ENCODE assay signal across 1 cellular context in genomic region chr6:155224031-155224451, GRCh38.
TF ChIP-seq lines count a peak whose summit lies in the region.

No MANE protein-coding gene starts in this region.

TF ChIP-seq in GM12878, 131 proteins besides CTCF, POLR2A, EP300 and RAD21 (continued from another document and continues in another):
- TF ChIP-seq PAX5 (IDR thresholded peaks at IDR 0.05; ENCODE audit: borderline replicate concordance, low read depth, low read length): peak; percentile 55; the same call in 1 of the 2 replicates
- no peak for TF ChIP-seq RCOR1 (conservative IDR thresholded peaks at IDR 0.05; ENCODE audit: low read depth, low read length)
- no peak for TF ChIP-seq USF1 (IDR thresholded peaks at IDR 0.05; ENCODE audit: borderline replicate concordance, extremely low read length, insufficient read depth, low read depth, low read length)
- peak; percentile 77; the same call in 1 of the 2 replicates for TF ChIP-seq JUND (IDR thresholded peaks at IDR 0.05; ENCODE audit: low read depth, low read length)
- TF ChIP-seq BCL11A (IDR thresholded peaks at IDR 0.05; ENCODE audit: low read depth, low read length): 0 out of 2 replicates have a peak, but pooled peaks have one; percentile 24
- no peak for TF ChIP-seq YBX1 (IDR thresholded peaks at IDR 0.05)
- TF ChIP-seq ETV6 (conservative IDR thresholded peaks at IDR 0.05 in 1 of 2, IDR thresholded peaks at IDR 0.05 in 1 of 2; ENCODE audit: borderline replicate concordance in 1 of 2, low read depth in 1 of 2): peak in 1 of 2 experiments; percentile 59; a peak in 1 of 4 replicates
- TF ChIP-seq HDGF (IDR thresholded peaks at IDR 0.05): no peak
- no peak for TF ChIP-seq ZBTB4 (CRISPR knock-in tag; IDR thresholded peaks at IDR 0.05)
- TF ChIP-seq GABPA (IDR thresholded peaks at IDR 0.05; ENCODE audit: low read depth): peak; percentile 69
- peak; percentile 68; the same call in 1 of the 2 replicates for TF ChIP-seq EED (IDR thresholded peaks at IDR 0.05; ENCODE audit: low read depth)
- TF ChIP-seq SRF (IDR thresholded peaks at IDR 0.05; ENCODE audit: low read depth in 2 of 2, low read length in 2 of 2): no peak
- TF ChIP-seq, protein P1, sequence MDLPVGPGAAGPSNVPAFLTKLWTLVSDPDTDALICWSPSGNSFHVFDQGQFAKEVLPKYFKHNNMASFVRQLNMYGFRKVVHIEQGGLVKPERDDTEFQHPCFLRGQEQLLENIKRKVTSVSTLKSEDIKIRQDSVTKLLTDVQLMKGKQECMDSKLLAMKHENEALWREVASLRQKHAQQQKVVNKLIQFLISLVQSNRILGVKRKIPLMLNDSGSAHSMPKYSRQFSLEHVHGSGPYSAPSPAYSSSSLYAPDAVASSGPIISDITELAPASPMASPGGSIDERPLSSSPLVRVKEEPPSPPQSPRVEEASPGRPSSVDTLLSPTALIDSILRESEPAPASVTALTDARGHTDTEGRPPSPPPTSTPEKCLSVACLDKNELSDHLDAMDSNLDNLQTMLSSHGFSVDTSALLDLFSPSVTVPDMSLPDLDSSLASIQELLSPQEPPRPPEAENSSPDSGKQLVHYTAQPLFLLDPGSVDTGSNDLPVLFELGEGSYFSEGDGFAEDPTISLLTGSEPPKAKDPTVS (IDR thresholded peaks at IDR 0.05; ENCODE audit: low read depth, low read length): no peak
- no peak for TF ChIP-seq NFXL1 (IDR thresholded peaks at IDR 0.05; ENCODE audit: borderline replicate concordance)
- peak; percentile 37 for TF ChIP-seq RUNX3 (IDR thresholded peaks at IDR 0.05; ENCODE audit: low read length)
- peak; percentile 42; the same call in 1 of the 2 replicates for TF ChIP-seq RAD51 (IDR thresholded peaks at IDR 0.05)
- no peak for TF ChIP-seq NRF1 (conservative IDR thresholded peaks at IDR 0.05; ENCODE audit: low read depth, low read length)
- TF ChIP-seq CREB1 (IDR thresholded peaks at IDR 0.05; ENCODE audit: low read depth): peak; percentile 84
- no peak for TF ChIP-seq SP1 (IDR thresholded peaks at IDR 0.05; ENCODE audit: low read depth, low read length)
- TF ChIP-seq, protein P2, sequence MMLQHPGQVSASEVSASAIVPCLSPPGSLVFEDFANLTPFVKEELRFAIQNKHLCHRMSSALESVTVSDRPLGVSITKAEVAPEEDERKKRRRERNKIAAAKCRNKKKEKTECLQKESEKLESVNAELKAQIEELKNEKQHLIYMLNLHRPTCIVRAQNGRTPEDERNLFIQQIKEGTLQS (IDR thresholded peaks at IDR 0.05; ENCODE audit: borderline replicate concordance, extremely low read depth, low read depth, low read length): no peak
- TF ChIP-seq HCFC1 (IDR thresholded peaks at IDR 0.05; ENCODE audit: low read length): no peak
- no peak for TF ChIP-seq RB1 (IDR thresholded peaks at IDR 0.05; ENCODE audit: borderline replicate concordance)
- TF ChIP-seq ASH2L (IDR thresholded peaks at IDR 0.05; ENCODE audit: borderline replicate concordance, low read depth): no peak
- no peak for TF ChIP-seq KLF5 (IDR thresholded peaks at IDR 0.05; ENCODE audit: partially characterized antibody)
- peak; percentile 39 for TF ChIP-seq MEF2B (IDR thresholded peaks at IDR 0.05; ENCODE audit: partially characterized antibody, poor library complexity, severe bottlenecking)
- TF ChIP-seq ATF7 (IDR thresholded peaks at IDR 0.05; ENCODE audit: low read depth): peak; percentile 85
- TF ChIP-seq HDAC6 (IDR thresholded peaks at IDR 0.05; ENCODE audit: unreplicated experiment): no peak
- TF ChIP-seq NR2C1 (IDR thresholded peaks at IDR 0.05): no peak
- peak; percentile 86 for TF ChIP-seq JUNB (IDR thresholded peaks at IDR 0.05)
- peak; percentile 86 for TF ChIP-seq NBN (IDR thresholded peaks at IDR 0.05)
- no peak for TF ChIP-seq CHD4 (IDR thresholded peaks at IDR 0.05)
- TF ChIP-seq PKNOX1 (IDR thresholded peaks at IDR 0.05): peak; percentile 88
- TF ChIP-seq YY1 (IDR thresholded peaks at IDR 0.05; ENCODE audit: low read depth, low read length): no peak
- TF ChIP-seq DPF2 (IDR thresholded peaks at IDR 0.05): peak; percentile 91
- no peak for TF ChIP-seq SMAD1 (IDR thresholded peaks at IDR 0.05; ENCODE audit: low read depth, partially characterized antibody)
- 0 out of 2 replicates have a peak, but pooled peaks have one; percentile 58 for TF ChIP-seq CBX5 (IDR thresholded peaks at IDR 0.05; ENCODE audit: low read depth)
- TF ChIP-seq MTA2 (IDR thresholded peaks at IDR 0.05; ENCODE audit: low read depth): peak; percentile 66; the same call in 1 of the 2 replicates
- no peak for TF ChIP-seq CHD1 (IDR thresholded peaks at IDR 0.05; ENCODE audit: low read depth, low read length)
- TF ChIP-seq, protein P3, sequence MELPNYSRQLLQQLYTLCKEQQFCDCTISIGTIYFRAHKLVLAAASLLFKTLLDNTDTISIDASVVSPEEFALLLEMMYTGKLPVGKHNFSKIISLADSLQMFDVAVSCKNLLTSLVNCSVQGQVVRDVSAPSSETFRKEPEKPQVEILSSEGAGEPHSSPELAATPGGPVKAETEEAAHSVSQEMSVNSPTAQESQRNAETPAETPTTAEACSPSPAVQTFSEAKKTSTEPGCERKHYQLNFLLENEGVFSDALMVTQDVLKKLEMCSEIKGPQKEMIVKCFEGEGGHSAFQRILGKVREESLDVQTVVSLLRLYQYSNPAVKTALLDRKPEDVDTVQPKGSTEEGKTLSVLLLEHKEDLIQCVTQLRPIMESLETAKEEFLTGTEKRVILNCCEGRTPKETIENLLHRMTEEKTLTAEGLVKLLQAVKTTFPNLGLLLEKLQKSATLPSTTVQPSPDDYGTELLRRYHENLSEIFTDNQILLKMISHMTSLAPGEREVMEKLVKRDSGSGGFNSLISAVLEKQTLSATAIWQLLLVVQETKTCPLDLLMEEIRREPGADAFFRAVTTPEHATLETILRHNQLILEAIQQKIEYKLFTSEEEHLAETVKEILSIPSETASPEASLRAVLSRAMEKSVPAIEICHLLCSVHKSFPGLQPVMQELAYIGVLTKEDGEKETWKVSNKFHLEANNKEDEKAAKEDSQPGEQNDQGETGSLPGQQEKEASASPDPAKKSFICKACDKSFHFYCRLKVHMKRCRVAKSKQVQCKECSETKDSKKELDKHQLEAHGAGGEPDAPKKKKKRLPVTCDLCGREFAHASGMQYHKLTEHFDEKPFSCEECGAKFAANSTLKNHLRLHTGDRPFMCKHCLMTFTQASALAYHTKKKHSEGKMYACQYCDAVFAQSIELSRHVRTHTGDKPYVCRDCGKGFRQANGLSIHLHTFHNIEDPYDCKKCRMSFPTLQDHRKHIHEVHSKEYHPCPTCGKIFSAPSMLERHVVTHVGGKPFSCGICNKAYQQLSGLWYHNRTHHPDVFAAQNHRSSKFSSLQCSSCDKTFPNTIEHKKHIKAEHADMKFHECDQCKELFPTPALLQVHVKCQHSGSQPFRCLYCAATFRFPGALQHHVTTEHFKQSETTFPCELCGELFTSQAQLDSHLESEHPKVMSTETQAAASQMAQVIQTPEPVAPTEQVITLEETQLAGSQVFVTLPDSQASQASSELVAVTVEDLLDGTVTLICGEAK (IDR thresholded peaks at IDR 0.05; ENCODE audit: borderline replicate concordance): no peak
- 0 out of 2 replicates have a peak, but pooled peaks have one; percentile 19 for TF ChIP-seq MEF2A (IDR thresholded peaks at IDR 0.05; ENCODE audit: insufficient read depth, low read depth, low read length)
- TF ChIP-seq, protein P4, sequence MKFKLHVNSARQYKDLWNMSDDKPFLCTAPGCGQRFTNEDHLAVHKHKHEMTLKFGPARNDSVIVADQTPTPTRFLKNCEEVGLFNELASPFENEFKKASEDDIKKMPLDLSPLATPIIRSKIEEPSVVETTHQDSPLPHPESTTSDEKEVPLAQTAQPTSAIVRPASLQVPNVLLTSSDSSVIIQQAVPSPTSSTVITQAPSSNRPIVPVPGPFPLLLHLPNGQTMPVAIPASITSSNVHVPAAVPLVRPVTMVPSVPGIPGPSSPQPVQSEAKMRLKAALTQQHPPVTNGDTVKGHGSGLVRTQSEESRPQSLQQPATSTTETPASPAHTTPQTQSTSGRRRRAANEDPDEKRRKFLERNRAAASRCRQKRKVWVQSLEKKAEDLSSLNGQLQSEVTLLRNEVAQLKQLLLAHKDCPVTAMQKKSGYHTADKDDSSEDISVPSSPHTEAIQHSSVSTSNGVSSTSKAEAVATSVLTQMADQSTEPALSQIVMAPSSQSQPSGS (IDR thresholded peaks at IDR 0.05; ENCODE audit: low read length): peak; percentile 80
- peak; percentile 81 for TF ChIP-seq NFIC (IDR thresholded peaks at IDR 0.05; ENCODE audit: low read depth, low read length)
- TF ChIP-seq SMARCA5 (IDR thresholded peaks at IDR 0.05): no peak; the same call in 1 of the 2 replicates
- TF ChIP-seq BRCA1 (IDR thresholded peaks at IDR 0.05; ENCODE audit: low read depth, low read length): no peak
- no peak; the same call in 1 of the 2 replicates for TF ChIP-seq SMC3 (IDR thresholded peaks at IDR 0.05; ENCODE audit: borderline replicate concordance, low read length)
- no peak for TF ChIP-seq E2F8 (IDR thresholded peaks at IDR 0.05; ENCODE audit: low read depth, partially characterized antibody)
- TF ChIP-seq IKZF1 (conservative IDR thresholded peaks at IDR 0.05): peak; percentile 76
- peak; percentile 14; the same call in 1 of the 2 replicates for TF ChIP-seq CHD2 (IDR thresholded peaks at IDR 0.05; ENCODE audit: borderline replicate concordance, low read depth, low read length)
- no peak for TF ChIP-seq KDM1A (IDR thresholded peaks at IDR 0.05; ENCODE audit: borderline replicate concordance)
- TF ChIP-seq BACH1 (IDR thresholded peaks at IDR 0.05; ENCODE audit: borderline replicate concordance): peak; percentile 70; the same call in 1 of the 2 replicates
- peak; percentile 35; the same call in 1 of the 2 replicates for TF ChIP-seq GATAD2B (conservative IDR thresholded peaks at IDR 0.05; ENCODE audit: low read depth)
- 0 out of 2 replicates have a peak, but pooled peaks have one; percentile 27 for TF ChIP-seq FOXM1 (IDR thresholded peaks at IDR 0.05; ENCODE audit: low read depth, low read length)
